Comparison of ENCODE assay signal across 2 cellular contexts in genomic region chr14:55807536-55807935, GRCh38.
TF ChIP-seq lines count a peak whose summit lies in the region.

No MANE protein-coding gene starts in this region.

TF ChIP-seq in HCT116, 20 proteins besides CTCF, POLR2A, EP300 and RAD21 (continued from another document):
- no peak for TF ChIP-seq ZBTB33 (IDR thresholded peaks at IDR 0.05; ENCODE audit: extremely low read depth, insufficient replicate concordance, low read length)

TF ChIP-seq in K562, 482 proteins besides CTCF, POLR2A, EP300 and RAD21:
- no peak for TF ChIP-seq HINFP (tag; conservative IDR thresholded peaks at IDR 0.05; ENCODE audit: low read depth)
- TF ChIP-seq EWSR1 (IDR thresholded peaks at IDR 0.05; ENCODE audit: borderline replicate concordance, low read depth, partially characterized antibody): no peak
- no peak for TF ChIP-seq GATAD2B (IDR thresholded peaks at IDR 0.05; ENCODE audit: borderline replicate concordance)
- 0 out of 2 replicates have a peak, but pooled peaks have one; percentile 8 for TF ChIP-seq BACH1 (tag; IDR thresholded peaks at IDR 0.05)
- TF ChIP-seq MGA (IDR thresholded peaks at IDR 0.05): no peak
- peak; percentile 34; the same call in 1 of the 2 replicates for TF ChIP-seq PKNOX1 (IDR thresholded peaks at IDR 0.05)
- TF ChIP-seq MEIS2 (IDR thresholded peaks at IDR 0.05; ENCODE audit: partially characterized antibody): peak; percentile 35
- TF ChIP-seq ZC3H8 (IDR thresholded peaks at IDR 0.05): no peak
TF ChIP-seq in K562: peak in this region for 3.
